ENCODE assay signal across 20 cellular contexts in the genomic region with DNA sequence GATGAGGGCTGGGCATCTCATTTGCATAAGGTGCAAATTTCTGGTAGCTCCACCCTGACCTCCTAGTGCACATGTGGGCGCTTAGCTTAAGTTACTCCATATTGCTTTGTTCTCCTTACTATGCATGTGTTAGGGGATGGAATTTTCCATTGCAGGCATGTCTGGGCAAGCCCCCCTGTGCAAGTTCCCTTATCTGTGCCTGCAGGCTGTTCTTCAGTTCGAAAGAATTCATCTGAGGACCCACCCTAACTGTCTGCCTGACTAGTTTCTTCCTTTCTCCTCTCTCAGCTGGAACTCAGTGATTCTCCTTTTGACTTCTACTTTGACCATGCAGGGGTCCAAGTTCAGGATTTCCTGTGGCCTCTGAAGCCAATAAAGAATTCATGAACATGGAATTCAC. TPM values are rescaled to one million over a fixed set of nuclear protein-coding genes. Genes with fewer than 3 reads are reported as not detected.
"Had no signal": no experiment of that assay in that cellular context is flagged by ENCODE, and none has a peak within 500 bp of the region (broad histone marks: within the 10 kb centered on the region; RNA-seq: fewer than 3 reads in every experiment).

No MANE protein-coding gene starts in this region.

- H3K4me1 ChIP-seq: adrenal gland, gastrocnemius medialis, thyroid gland had no signal

- DNase-seq: activated CD4-positive, alpha-beta T cell treated with anti-CD3 and anti-CD28 coated beads, Interleukin-2, amount 50 U/mL, for 1 hour; activated CD4-positive, CD25-positive, alpha-beta regulatory T cell treated with anti-CD3 and anti-CD28 coated beads, Interleukin-2, amount 50 U/mL, for 72 hours; activated CD8-positive, alpha-beta memory T cell treated with anti-CD3 and anti-CD28 coated beads, Interleukin-2, amount 50 U/mL, for 48 hours; activated effector memory CD4-positive, alpha-beta T cell treated with anti-CD3 and anti-CD28 coated beads, Interleukin-2, amount 50 U/mL, for 16 hours; activated T-cell treated with anti-CD3 and anti-CD28 coated beads, Interleukin-2, amount 50 U/mL, for 48 hours; adrenal gland; effector memory CD4-positive, alpha-beta T cell; gastrocnemius medialis; head of caudate nucleus; kidney; nephron progenitor cell; occipital lobe; posterior cingulate gyrus; stimulated activated naive B cell treated with anti-CD40 and anti-IgM and Interleukin-4, amounts not matched to agents 10 μg/mL and 1 μg/mL and 100 μg/mL, for 72 hours; thyroid gland had no signal

- H3K27ac ChIP-seq: adrenal gland, gastrocnemius medialis, thyroid gland had no signal

- H3K4me3 ChIP-seq: adrenal gland, gastrocnemius medialis, thyroid gland had no signal

- H3K36me3 ChIP-seq: adrenal gland, gastrocnemius medialis, thyroid gland had no signal

- FAIRE-seq: urothelium cell line had no signal

- H3K27me3 ChIP-seq: adrenal gland, gastrocnemius medialis, thyroid gland had no signal

- H3K9me3 ChIP-seq: thyroid gland had no signal

- ATAC-seq: activated naive CD4-positive, alpha-beta T cell treated with anti-CD3 and anti-CD28 coated beads, Interleukin-2, amount 50 U/mL, for 72 hours; gastrocnemius medialis; left lobe of liver; stimulated activated naive B cell treated with anti-CD40 and anti-IgM and Interleukin-4, amounts not matched to agents 10 μg/mL and 1 μg/mL and 100 μg/mL, for 72 hours had no signal

RNA-seq across cellular contexts. Expression of a gene that starts 30.2 kb away (rescaled TPM):
- total RNA-seq: activated naive CD4-positive, alpha-beta T cell treated with anti-CD3 and anti-CD28 coated beads, Interleukin-2, amount 50 U/mL, for 72 hours; lung microvascular endothelial cell; myocyte had no signal
